Comparison of ENCODE assay signal across 1 cellular context in the genomic region with DNA sequence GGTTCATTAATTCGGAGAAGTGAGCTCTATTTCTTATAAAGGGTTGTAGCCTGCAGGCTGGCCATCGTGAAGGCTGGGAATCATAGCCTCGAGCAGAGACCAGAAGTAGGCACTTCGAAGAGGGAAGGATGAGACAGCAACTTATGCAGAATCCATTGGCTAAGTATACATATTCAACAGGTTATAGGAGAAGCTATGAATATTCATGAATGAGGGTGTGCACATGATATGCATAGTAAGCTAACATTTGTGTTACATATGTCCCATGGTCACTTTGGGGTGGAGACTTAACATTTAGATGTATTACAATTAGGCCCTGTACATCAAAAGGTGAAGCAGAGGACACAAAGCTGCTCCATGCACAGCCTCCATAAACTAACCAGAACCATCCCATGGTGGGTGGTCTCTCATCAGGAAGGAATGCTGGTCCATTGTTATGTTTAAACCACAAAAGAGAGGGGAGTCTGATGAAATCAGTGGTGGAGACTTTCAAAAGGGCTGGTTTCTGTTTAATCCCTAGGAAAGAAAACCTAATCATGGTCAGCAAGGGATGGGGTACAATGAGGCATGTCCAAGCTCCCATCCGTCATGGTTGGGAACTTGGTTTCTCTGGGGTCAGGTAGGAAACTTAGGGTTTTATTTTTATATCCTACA.
A peak's percentile ranks its signal among the peaks of the same experiment; 100 is the strongest.
TF ChIP-seq lines count a peak whose summit lies in the region.

No MANE protein-coding gene starts in this region.

TF ChIP-seq in GM23338, 12 proteins besides CTCF, POLR2A, EP300 and RAD21 (continued from another document):
- TF ChIP-seq, protein P1, sequence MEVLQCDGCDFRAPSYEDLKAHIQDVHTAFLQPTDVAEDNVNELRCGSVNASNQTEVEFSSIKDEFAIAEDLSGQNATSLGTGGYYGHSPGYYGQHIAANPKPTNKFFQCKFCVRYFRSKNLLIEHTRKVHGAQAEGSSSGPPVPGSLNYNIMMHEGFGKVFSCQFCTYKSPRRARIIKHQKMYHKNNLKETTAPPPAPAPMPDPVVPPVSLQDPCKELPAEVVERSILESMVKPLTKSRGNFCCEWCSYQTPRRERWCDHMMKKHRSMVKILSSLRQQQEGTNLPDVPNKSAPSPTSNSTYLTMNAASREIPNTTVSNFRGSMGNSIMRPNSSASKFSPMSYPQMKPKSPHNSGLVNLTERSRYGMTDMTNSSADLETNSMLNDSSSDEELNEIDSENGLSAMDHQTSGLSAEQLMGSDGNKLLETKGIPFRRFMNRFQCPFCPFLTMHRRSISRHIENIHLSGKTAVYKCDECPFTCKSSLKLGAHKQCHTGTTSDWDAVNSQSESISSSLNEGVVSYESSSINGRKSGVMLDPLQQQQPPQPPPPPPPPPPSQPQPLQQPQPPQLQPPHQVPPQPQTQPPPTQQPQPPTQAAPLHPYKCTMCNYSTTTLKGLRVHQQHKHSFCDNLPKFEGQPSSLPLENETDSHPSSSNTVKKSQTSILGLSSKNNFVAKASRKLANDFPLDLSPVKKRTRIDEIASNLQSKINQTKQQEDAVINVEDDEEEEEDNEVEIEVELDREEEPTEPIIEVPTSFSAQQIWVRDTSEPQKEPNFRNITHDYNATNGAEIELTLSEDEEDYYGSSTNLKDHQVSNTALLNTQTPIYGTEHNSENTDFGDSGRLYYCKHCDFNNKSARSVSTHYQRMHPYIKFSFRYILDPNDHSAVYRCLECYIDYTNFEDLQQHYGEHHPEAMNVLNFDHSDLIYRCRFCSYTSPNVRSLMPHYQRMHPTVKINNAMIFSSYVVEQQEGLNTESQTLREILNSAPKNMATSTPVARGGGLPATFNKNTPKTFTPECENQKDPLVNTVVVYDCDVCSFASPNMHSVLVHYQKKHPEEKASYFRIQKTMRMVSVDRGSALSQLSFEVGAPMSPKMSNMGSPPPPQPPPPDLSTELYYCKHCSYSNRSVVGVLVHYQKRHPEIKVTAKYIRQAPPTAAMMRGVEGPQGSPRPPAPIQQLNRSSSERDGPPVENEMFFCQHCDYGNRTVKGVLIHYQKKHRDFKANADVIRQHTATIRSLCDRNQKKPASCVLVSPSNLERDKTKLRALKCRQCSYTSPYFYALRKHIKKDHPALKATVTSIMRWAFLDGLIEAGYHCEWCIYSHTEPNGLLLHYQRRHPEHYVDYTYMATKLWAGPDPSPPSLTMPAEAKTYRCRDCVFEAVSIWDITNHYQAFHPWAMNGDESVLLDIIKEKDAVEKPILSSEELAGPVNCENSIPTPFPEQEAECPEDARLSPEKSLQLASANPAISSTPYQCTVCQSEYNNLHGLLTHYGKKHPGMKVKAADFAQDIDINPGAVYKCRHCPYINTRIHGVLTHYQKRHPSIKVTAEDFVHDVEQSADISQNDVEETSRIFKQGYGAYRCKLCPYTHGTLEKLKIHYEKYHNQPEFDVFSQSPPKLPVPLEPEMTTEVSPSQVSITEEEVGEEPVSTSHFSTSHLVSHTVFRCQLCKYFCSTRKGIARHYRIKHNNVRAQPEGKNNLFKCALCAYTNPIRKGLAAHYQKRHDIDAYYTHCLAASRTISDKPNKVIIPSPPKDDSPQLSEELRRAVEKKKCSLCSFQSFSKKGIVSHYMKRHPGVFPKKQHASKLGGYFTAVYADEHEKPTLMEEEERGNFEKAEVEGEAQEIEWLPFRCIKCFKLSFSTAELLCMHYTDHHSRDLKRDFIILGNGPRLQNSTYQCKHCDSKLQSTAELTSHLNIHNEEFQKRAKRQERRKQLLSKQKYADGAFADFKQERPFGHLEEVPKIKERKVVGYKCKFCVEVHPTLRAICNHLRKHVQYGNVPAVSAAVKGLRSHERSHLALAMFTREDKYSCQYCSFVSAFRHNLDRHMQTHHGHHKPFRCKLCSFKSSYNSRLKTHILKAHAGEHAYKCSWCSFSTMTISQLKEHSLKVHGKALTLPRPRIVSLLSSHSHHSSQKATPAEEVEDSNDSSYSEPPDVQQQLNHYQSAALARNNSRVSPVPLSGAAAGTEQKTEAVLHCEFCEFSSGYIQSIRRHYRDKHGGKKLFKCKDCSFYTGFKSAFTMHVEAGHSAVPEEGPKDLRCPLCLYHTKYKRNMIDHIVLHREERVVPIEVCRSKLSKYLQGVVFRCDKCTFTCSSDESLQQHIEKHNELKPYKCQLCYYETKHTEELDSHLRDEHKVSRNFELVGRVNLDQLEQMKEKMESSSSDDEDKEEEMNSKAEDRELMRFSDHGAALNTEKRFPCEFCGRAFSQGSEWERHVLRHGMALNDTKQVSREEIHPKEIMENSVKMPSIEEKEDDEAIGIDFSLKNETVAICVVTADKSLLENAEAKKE (CRISPR knock-in tag; IDR thresholded peaks at IDR 0.05): peak; percentile 51; the same call in 1 of the 2 replicates
- TF ChIP-seq, protein P2, sequence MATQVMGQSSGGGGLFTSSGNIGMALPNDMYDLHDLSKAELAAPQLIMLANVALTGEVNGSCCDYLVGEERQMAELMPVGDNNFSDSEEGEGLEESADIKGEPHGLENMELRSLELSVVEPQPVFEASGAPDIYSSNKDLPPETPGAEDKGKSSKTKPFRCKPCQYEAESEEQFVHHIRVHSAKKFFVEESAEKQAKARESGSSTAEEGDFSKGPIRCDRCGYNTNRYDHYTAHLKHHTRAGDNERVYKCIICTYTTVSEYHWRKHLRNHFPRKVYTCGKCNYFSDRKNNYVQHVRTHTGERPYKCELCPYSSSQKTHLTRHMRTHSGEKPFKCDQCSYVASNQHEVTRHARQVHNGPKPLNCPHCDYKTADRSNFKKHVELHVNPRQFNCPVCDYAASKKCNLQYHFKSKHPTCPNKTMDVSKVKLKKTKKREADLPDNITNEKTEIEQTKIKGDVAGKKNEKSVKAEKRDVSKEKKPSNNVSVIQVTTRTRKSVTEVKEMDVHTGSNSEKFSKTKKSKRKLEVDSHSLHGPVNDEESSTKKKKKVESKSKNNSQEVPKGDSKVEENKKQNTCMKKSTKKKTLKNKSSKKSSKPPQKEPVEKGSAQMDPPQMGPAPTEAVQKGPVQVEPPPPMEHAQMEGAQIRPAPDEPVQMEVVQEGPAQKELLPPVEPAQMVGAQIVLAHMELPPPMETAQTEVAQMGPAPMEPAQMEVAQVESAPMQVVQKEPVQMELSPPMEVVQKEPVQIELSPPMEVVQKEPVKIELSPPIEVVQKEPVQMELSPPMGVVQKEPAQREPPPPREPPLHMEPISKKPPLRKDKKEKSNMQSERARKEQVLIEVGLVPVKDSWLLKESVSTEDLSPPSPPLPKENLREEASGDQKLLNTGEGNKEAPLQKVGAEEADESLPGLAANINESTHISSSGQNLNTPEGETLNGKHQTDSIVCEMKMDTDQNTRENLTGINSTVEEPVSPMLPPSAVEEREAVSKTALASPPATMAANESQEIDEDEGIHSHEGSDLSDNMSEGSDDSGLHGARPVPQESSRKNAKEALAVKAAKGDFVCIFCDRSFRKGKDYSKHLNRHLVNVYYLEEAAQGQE (IDR thresholded peaks at IDR 0.05; ENCODE audit: unreplicated experiment): no peak
- TF ChIP-seq ZNF114 (CRISPR knock-in tag; IDR thresholded peaks at IDR 0.05): no peak
TF ChIP-seq in GM23338: peak in this region for 2.
